8 cellular contexts compared by ENCODE assay signal in the genomic region with DNA sequence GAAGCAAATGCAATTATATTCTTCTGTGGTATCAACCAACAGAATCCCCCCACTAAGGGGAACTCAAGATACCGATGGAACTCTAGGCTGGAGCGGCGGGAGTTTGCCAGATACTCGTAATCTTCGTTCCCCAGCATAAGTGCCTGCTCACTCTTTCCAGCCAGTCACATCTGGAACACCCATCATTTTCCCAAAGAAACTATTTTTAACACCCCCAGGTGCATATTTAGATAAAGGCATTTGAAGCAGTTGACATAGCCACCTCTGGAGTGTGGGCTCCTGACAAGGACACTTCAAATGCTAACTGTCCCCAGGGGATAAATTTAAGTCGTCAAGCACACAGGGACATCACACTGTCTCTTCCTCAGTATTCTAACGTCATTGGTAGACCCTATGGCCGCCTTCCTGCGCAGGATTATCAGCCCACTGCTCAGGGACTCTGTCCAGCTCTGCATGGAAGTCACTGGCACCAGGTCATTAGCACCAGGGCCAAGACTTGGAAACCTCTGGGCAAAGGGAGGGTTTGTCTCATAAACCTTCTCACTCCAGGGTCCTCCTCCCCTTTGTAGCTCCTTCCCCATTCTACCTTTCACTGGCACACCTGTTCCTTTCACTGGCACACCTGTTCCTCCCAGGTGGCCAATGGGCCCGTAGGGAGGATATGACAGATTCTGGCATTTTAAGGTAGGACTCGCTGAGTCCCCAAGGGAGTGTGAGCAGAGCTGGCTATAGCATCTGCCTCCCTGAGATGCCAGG. TPM values are rescaled to one million over a fixed set of nuclear protein-coding genes. Genes with fewer than 3 reads are reported as not detected.
A peak's percentile ranks its signal among the peaks of the same experiment; 100 is the strongest.
DNase-seq lines count a peak whose midpoint lies in the region; ATAC-seq and TF ChIP-seq lines count a peak whose summit lies in the region.

No MANE protein-coding gene starts in this region.

- intact Hi-C loops in CD4-positive, alpha-beta T cell (cut with DNase I, micrococcal nuclease) = loop anchor here in 1 of 2 experiments (1.0 kb wide), 1 partner anchor 31 kb away; no protein-coding TSS in a partner anchor
- intact Hi-C loops in posterior cingulate gyrus (cut with DNase I) = no loop called here

- peaks cover 4% of the 10 kb centered on the region for H3K36me3 Mint-ChIP-seq in CD4-positive, alpha-beta T cell (ENCODE audit: low read depth)
- H3K36me3 Mint-ChIP-seq in nephron progenitor cell (ENCODE audit: low read depth) = no peaks in the 10 kb centered on the region

- H3K4me3 ChIP-seq in NB4 (ENCODE audit: low read depth, low read length) = peak overlapping the region; percentile 71
- peak overlapping the region; percentile 89 for H3K4me3 ChIP-seq in coronary artery

- peak overlapping the region; percentile 53 for H3K27ac ChIP-seq in CD4-positive, alpha-beta T cell (ENCODE audit: low read depth, low read length)
- H3K27ac ChIP-seq in coronary artery = peak overlapping the region; percentile 89 to 99

- DNase-seq in CD4-positive, alpha-beta T cell = no peak
- DNase-seq in NB4 (ENCODE audit: low read depth) (peak; percentile 35), coronary artery (ENCODE audit: low spot score) (no peak), nephron progenitor cell (no peak), posterior cingulate gyrus (no peak), GM19240 (ENCODE audit: insufficient read length, low spot score) (no peak), epidermal melanocyte (ENCODE audit: insufficient read length, low spot score) (no peak), NCI-H2029 (lab: John Stamatoyannopoulos, UW) (no peak)

- H3K27ac Mint-ChIP-seq in CD4-positive, alpha-beta T cell = peak overlapping the region; percentile 34
- H3K27ac Mint-ChIP-seq in nephron progenitor cell = no peak overlapping the region

- no peaks in the 10 kb centered on the region for H3K27me3 ChIP-seq in CD4-positive, alpha-beta T cell (ENCODE audit: control insufficient read depth, insufficient read depth, low read length)

- H3K27me3 Mint-ChIP-seq in CD4-positive, alpha-beta T cell = no peaks in the 10 kb centered on the region
- H3K27me3 Mint-ChIP-seq in nephron progenitor cell (ENCODE audit: low read depth, poor library complexity) = peaks cover 12% of the 10 kb centered on the region

- TF ChIP-seq CTCF in CD4-positive, alpha-beta T cell (IDR thresholded peaks at IDR 0.05) = no peak
- TF ChIP-seq CTCF in NB4 (IDR thresholded peaks at IDR 0.05; ENCODE audit: low read depth, low read length) (no peak), coronary artery (IDR thresholded peaks at IDR 0.05) (no peak), nephron progenitor cell (IDR thresholded peaks at IDR 0.05) (no peak)

- no peaks in the 10 kb centered on the region for H3K9me3 ChIP-seq in CD4-positive, alpha-beta T cell (ENCODE audit: control insufficient read depth, low read length)

- H3K9me3 Mint-ChIP-seq in CD4-positive, alpha-beta T cell = no peaks in the 10 kb centered on the region
- H3K9me3 Mint-ChIP-seq in nephron progenitor cell = peaks cover 4% of the 10 kb centered on the region

- H3K4me1 Mint-ChIP-seq in CD4-positive, alpha-beta T cell (ENCODE audit: low read depth) = peaks cover 9% of the 10 kb centered on the region
- peaks cover 41% of the 10 kb centered on the region for H3K4me1 Mint-ChIP-seq in nephron progenitor cell

- H3K4me3 Mint-ChIP-seq in CD4-positive, alpha-beta T cell = peak overlapping the region; percentile 84
- peak overlapping the region; percentile 76 for H3K4me3 Mint-ChIP-seq in nephron progenitor cell

- no peak for TF ChIP-seq POLR2A in NB4 (IDR thresholded peaks at IDR 0.05; ENCODE audit: extremely low read depth, insufficient read length)

- CTCF ChIA-PET in CD4-positive, alpha-beta T cell (lab: Charles Lee) = interaction anchor here (1.3 to 2.5 kb wide), 2 partner anchors 14 to 46 kb away, joined by 3 to 8 read pairs; no protein-coding TSS in a partner anchor

- POLR2A ChIA-PET in CD4-positive, alpha-beta T cell (lab: Charles Lee) = interaction anchor here (1.1 to 5.8 kb wide), 8 partner anchors 9 to 112 kb away, joined by 4 to 39 read pairs (median 8); a partner anchor contains a TSS

- no peak for ATAC-seq in CD4-positive, alpha-beta T cell (ENCODE audit: poor library complexity)

RNA-seq across cellular contexts. Expression of a gene that starts 48.8 kb away (rescaled TPM):
- 100 to 1,000 TPM; 372 to 380 TPM for total RNA-seq in CD4-positive, alpha-beta T cell
